Comparison of ENCODE assay signal across 13 cellular contexts in the genomic region with DNA sequence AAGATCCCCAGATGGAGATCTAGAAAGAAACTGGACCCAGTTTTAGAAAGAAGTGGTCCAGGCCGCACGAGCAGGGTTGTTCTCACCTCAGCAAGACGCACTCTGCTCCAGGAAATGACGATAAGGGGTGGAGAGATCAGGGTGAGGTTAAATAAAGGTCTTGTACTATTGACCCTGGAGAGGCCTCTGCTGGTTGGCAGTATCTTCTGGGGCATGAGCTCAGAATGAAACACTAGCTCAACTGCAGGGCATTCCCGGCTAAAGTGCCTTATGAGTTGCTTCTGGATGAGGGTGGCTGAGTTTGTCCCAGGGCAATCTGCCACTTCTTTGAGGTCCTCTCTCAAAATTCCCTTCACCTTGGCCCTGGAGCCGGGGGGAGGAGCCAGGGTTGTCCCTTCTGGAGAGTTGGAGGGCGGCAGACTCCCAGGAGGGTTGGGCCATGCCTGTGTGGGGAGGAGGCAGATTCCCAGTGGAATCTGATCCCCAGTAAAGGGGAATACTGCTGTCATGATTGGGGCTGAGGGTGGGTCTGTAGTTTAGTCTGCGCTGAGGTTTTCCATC. TPM values are rescaled to one million over a fixed set of nuclear protein-coding genes. Genes with fewer than 3 reads are reported as not detected.
DNase-seq lines count a peak whose midpoint lies in the region; ATAC-seq and TF ChIP-seq lines count a peak whose summit lies in the region.
"Had no signal": no experiment of that assay in that cellular context is flagged by ENCODE, and none has a peak within 500 bp of the region (broad histone marks: within the 10 kb centered on the region; RNA-seq: fewer than 3 reads in every experiment).

No MANE protein-coding gene starts in this region.

- no peaks in the 10 kb centered on the region for H3K79me2 ChIP-seq in H9 (ENCODE audit: insufficient read depth, low read length)

- no peak overlapping the region for H3K18ac ChIP-seq in H9 (ENCODE audit: insufficient read length, low read depth, low read length)

- no peak overlapping the region for H3K56ac ChIP-seq in H9 (ENCODE audit: insufficient read length, low read depth, low read length)

- no peak overlapping the region for H2AFZ ChIP-seq in H9 (ENCODE audit: low read length)

- H3K23me2 ChIP-seq in H9 (ENCODE audit: insufficient read length, low read depth, low read length, poor library complexity, severe bottlenecking), result no peaks in the 10 kb centered on the region

- no peak overlapping the region for H3K14ac ChIP-seq in H9 (ENCODE audit: insufficient read depth, low read length)

- H3K9ac ChIP-seq in H9 (ENCODE audit: extremely low read depth, insufficient read length, low read length), result no peak overlapping the region

- no peak overlapping the region for H2BK20ac ChIP-seq in H9 (ENCODE audit: low read depth, low read length, poor library complexity, severe bottlenecking)

- H2BK15ac ChIP-seq in H9 (ENCODE audit: low read depth, low read length), result no peak overlapping the region

- H4K91ac ChIP-seq in H9 (ENCODE audit: insufficient read length, low read depth, low read length), result no peak overlapping the region

- no peak overlapping the region for H2BK5ac ChIP-seq in H9 (ENCODE audit: insufficient read length, low read length)

- no peaks in the 10 kb centered on the region for H3K9me3 Mint-ChIP-seq in H9
- H3K9me3 Mint-ChIP-seq: activated B cell treated with CpG ODN at 0.5 μM for 24 hours; activated naive CD8-positive, alpha-beta T cell treated with anti-CD3 and anti-CD28 coated beads, Interleukin-2, amount 10 ng/mL, durations not matched to agents 7 days and 5 days; natural killer cell treated with Interleukin-12 subunit alpha and Interleukin-12 subunit beta and Interleukin-15 and Interleukin-18, amount 100 ng/mL, for 72 hours had no signal

- no peak for ATAC-seq in HG03039 (IDR thresholded peaks at IDR 0.05; ENCODE audit: unreplicated experiment)
- no peak for ATAC-seq in HG02642 (IDR thresholded peaks at IDR 0.05; ENCODE audit: poor library complexity, unreplicated experiment)

- no peaks in the 10 kb centered on the region for H3K79me1 ChIP-seq in H9 (ENCODE audit: insufficient read depth, low read depth, low read length, poor library complexity, severe bottlenecking)

- intact Hi-C loops in cardiac septum (cut with DNase I), result no loop called here

- no peak for TF ChIP-seq CTCF in H9 (conservative IDR thresholded peaks at IDR 0.05)
- no peak for TF ChIP-seq CTCF in RWPE1 (conservative IDR thresholded peaks at IDR 0.05; ENCODE audit: low read depth)

- H3K4me1 Mint-ChIP-seq in H9, result peaks cover 56 to 65% of the 10 kb centered on the region in 2 experiments
- H3K4me1 Mint-ChIP-seq: activated B cell treated with CpG ODN at 0.5 μM for 24 hours had no signal

- H3K9me3 ChIP-seq in H9 (ENCODE audit: control insufficient read depth, low read depth, low read length), result no peaks in the 10 kb centered on the region

- H3K27me3 Mint-ChIP-seq in H9 (ENCODE audit: low read depth), result peaks cover 37% of the 10 kb centered on the region

- H2AK5ac ChIP-seq in H9 (ENCODE audit: insufficient read length, low read length), result no peak overlapping the region

- no peak overlapping the region for H3T11ph ChIP-seq in H9 (ENCODE audit: low read length)

- H3K23ac ChIP-seq in H9 (ENCODE audit: insufficient read length, low read depth, low read length), result no peak overlapping the region

- H3K27ac Mint-ChIP-seq in H9, result no peak overlapping the region
- H3K27ac Mint-ChIP-seq: activated B cell treated with CpG ODN at 0.5 μM for 24 hours; activated naive CD8-positive, alpha-beta T cell treated with anti-CD3 and anti-CD28 coated beads, Interleukin-2, amount 10 ng/mL, durations not matched to agents 7 days and 5 days; natural killer cell treated with Interleukin-12 subunit alpha and Interleukin-12 subunit beta and Interleukin-15 and Interleukin-18, amount 100 ng/mL, for 72 hours had no signal

- POLR2A ChIA-PET in RWPE1 (lab: Yijun Ruan, JAX; ENCODE audit: low non-redundant PET), result no interaction called here

- no peak overlapping the region for H2BK120ac ChIP-seq in H9 (ENCODE audit: low read depth, low read length, poor library complexity, severe bottlenecking)

- H3K36me3 Mint-ChIP-seq in H9 (ENCODE audit: insufficient read depth in 1 of 3, low read depth in 3 of 3), result peaks cover 0 to 6% (median 0%) of the 10 kb centered on the region in 3 experiments; a peak in 3 of 7 replicates
- H3K36me3 Mint-ChIP-seq: activated naive CD8-positive, alpha-beta T cell treated with anti-CD3 and anti-CD28 coated beads, Interleukin-2, amount 10 ng/mL, durations not matched to agents 7 days and 5 days; natural killer cell treated with Interleukin-12 subunit alpha and Interleukin-12 subunit beta and Interleukin-15 and Interleukin-18, amount 100 ng/mL, for 72 hours had no signal

- no peak overlapping the region for H3K4me2 ChIP-seq in H9 (ENCODE audit: insufficient read depth, insufficient read length, low read length)

- H3K4ac ChIP-seq in H9 (ENCODE audit: low read depth, low read length), result no peak overlapping the region

- H4K20me1 ChIP-seq in H9 (ENCODE audit: control insufficient read depth, insufficient read depth, insufficient read length), result no peaks in the 10 kb centered on the region

- H3K4me1 ChIP-seq in H9 (ENCODE audit: insufficient read depth, low read length), result peaks cover 2% of the 10 kb centered on the region; the same call in 1 of the 2 replicates

- no CpG with 5 or more reads among the region's 8 CpGs for WGBS in H9 (ENCODE audit: extremely low coverage, insufficient read length, low lambda C conversion rate)

- H3K27ac ChIP-seq in H9 (ENCODE audit: insufficient read length, low read depth, low read length) (no peak overlapping the region), RWPE1 (peak overlapping the region; percentile 100)

- H3K27me3 ChIP-seq in H9 (ENCODE audit: insufficient read depth, low read length), result 0 out of 2 replicates have a peak, but pooled peaks cover under 1% of the 10 kb centered on the region

- H4K8ac ChIP-seq in H9 (replicated peaks; ENCODE audit: insufficient read length, low read depth, low read length), result no peak overlapping the region

- H3K4me3 Mint-ChIP-seq in H9, result no peak overlapping the region
- H3K4me3 Mint-ChIP-seq: activated B cell treated with CpG ODN at 0.5 μM for 24 hours; activated naive CD8-positive, alpha-beta T cell treated with anti-CD3 and anti-CD28 coated beads, Interleukin-2, amount 10 ng/mL, durations not matched to agents 7 days and 5 days; natural killer cell treated with Interleukin-12 subunit alpha and Interleukin-12 subunit beta and Interleukin-15 and Interleukin-18, amount 100 ng/mL, for 72 hours had no signal

- no peak overlapping the region for H2BK12ac ChIP-seq in H9 (ENCODE audit: insufficient read length, low read depth, low read length)

- DNase-seq in H9 (peak; percentile 29), RWPE1 (ENCODE audit: low spot score) (no peak), cardiac septum (ENCODE audit: low spot score) (peak; percentile 82), renal cortical epithelial cell (ENCODE audit: low read depth) (peak; percentile 23), GM19240 (ENCODE audit: insufficient read length, low spot score) (no peak), LoVo (ENCODE audit: low spot score) (no peak)
- DNase-seq: activated naive CD8-positive, alpha-beta T cell treated with anti-CD3 and anti-CD28 coated beads, Interleukin-2, amount 10 ng/mL, durations not matched to agents 7 days and 5 days; HCEC 1CT had no signal

- CTCF ChIA-PET in RWPE1 (lab: Yijun Ruan, JAX), result interaction anchor here (0.9 to 7.6 kb wide), 5 partner anchors 11 to 104 kb away, joined by 3 to 77 read pairs (median 13); a partner anchor contains a TSS

- no peak overlapping the region for H4K5ac ChIP-seq in H9 (ENCODE audit: insufficient read length, low read depth, low read length)

RNA-seq across cellular contexts. Expression of a gene that starts 10.9 kb away (rescaled TPM):
- total RNA-seq in H9 (2021), result 5.7 and 7.6 TPM in 2 replicates
- 80.0 TPM for total RNA-seq in cardiac septum
- 3.6 and 9.7 TPM in 2 replicates for total RNA-seq in renal cortical epithelial cell
- total RNA-seq: natural killer cell treated with Interleukin-12 subunit alpha and Interleukin-12 subunit beta and Interleukin-15 and Interleukin-18, amount 100 ng/mL, for 72 hours had no signal

RNA-seq across cellular contexts. Expression of a gene that starts 24.1 kb away (rescaled TPM):
- total RNA-seq in H9 (2021) (not detected in 2 replicates), cardiac septum (not detected), renal cortical epithelial cell (not detected in 2 replicates)
- total RNA-seq: activated B cell treated with CpG ODN at 0.5 μM for 24 hours; activated naive CD8-positive, alpha-beta T cell treated with anti-CD3 and anti-CD28 coated beads, Interleukin-2, amount 10 ng/mL, durations not matched to agents 7 days and 5 days; HT1080; natural killer cell treated with Interleukin-12 subunit alpha and Interleukin-12 subunit beta and Interleukin-15 and Interleukin-18, amount 100 ng/mL, for 72 hours had no signal

RNA-seq across cellular contexts. Expression of a gene that starts 29.9 kb away (rescaled TPM):
- total RNA-seq in H9 (2021) (0.33 and 0.59 TPM in 2 replicates), cardiac septum (33.8 TPM), renal cortical epithelial cell (5.6 and 15.7 TPM in 2 replicates)
- total RNA-seq: activated B cell treated with CpG ODN at 0.5 μM for 24 hours; activated naive CD8-positive, alpha-beta T cell treated with anti-CD3 and anti-CD28 coated beads, Interleukin-2, amount 10 ng/mL, durations not matched to agents 7 days and 5 days; natural killer cell treated with Interleukin-12 subunit alpha and Interleukin-12 subunit beta and Interleukin-15 and Interleukin-18, amount 100 ng/mL, for 72 hours had no signal

RNA-seq across cellular contexts. Expression of a gene that starts 36.2 kb away (rescaled TPM):
- total RNA-seq in H9 (2021) (56.2 and 57.6 TPM in 2 replicates), cardiac septum (10.7 TPM), renal cortical epithelial cell (3.0 and 16.3 TPM in 2 replicates)

RNA-seq across cellular contexts. Expression of a gene that starts 52.4 kb away (rescaled TPM):
- 176 and 184 TPM in 2 replicates for total RNA-seq in H9 (2021)
- total RNA-seq in cardiac septum, result 6.8 TPM
- 15.3 and 20.7 TPM in 2 replicates for total RNA-seq in renal cortical epithelial cell
- total RNA-seq: activated B cell treated with CpG ODN at 0.5 μM for 24 hours; activated naive CD8-positive, alpha-beta T cell treated with anti-CD3 and anti-CD28 coated beads, Interleukin-2, amount 10 ng/mL, durations not matched to agents 7 days and 5 days; HT1080; natural killer cell treated with Interleukin-12 subunit alpha and Interleukin-12 subunit beta and Interleukin-15 and Interleukin-18, amount 100 ng/mL, for 72 hours had no signal

Comparison
In these comparisons a context has a peak if more than half of its experiments do, and no peak if none do; other contexts are left out.
1. DNase-seq: peak in H9 (single experiment), cardiac septum (single experiment) and renal cortical epithelial cell (single experiment); none in RWPE1 (single experiment), GM19240 (single experiment) and LoVo (single experiment).